Comparison of ENCODE assay signal across 8 cellular contexts in the genomic region with DNA sequence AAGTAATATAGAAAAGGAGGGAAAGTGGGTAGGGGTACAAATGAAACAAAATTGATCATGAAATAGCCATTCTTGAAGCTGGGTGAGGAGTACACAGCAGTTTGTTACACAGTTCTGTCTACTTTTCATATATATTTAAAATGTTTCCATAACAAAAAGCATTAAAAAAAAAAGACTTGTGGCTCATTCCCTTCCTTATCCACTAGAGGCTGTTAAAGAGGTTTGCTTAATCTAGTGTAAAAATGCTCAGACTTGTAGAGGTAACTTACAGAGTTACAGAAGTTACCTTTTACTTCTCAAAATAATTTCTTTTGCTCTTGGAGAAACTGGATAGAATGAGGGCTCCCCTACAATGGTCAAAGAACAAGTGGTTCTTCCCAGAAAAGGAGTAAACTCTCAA. TPM values are rescaled to one million over a fixed set of nuclear protein-coding genes. Genes with fewer than 3 reads are reported as not detected.
A peak's percentile ranks its signal among the peaks of the same experiment; 100 is the strongest.
DNase-seq lines count a peak whose midpoint lies in the region; ATAC-seq, FAIRE-seq and TF ChIP-seq lines count a peak whose summit lies in the region.

No MANE protein-coding gene starts in this region.

- CTCF ChIA-PET in HCT116 (lab: Charles Lee): no interaction called here
- CTCF ChIA-PET in activated B cell treated with CpG ODN at 0.5 μM for 24 hours (lab: Charles Lee): interaction anchor here (0.7 to 8.1 kb wide), 6 partner anchors 26 to 159 kb away, joined by 3 to 125 read pairs (median 6); no protein-coding TSS in a partner anchor

- H3K4me3 Mint-ChIP-seq in activated B cell treated with CpG ODN at 0.5 μM for 24 hours: no peak overlapping the region

- no peak for FAIRE-seq in keratinocyte (lab: Jason Lieb, UNC)

- POLR2A ChIA-PET in HCT116 (lab: Charles Lee) (no interaction called here), activated B cell treated with CpG ODN at 0.5 μM for 24 hours (lab: Charles Lee) (interaction anchor here (0.6 to 12.6 kb wide), 3 partner anchors 10 to 82 kb away, joined by 3 to 301 read pairs (median 4); a partner anchor contains a TSS)

- no TSS peak for BruUV-seq in HCT116 (replicated peaks; lab: Mats Ljungman, UMichigan)

- H2AFZ ChIP-seq in HCT116 (ENCODE audit: low read depth, low read length, poor library complexity, severe bottlenecking) (peak overlapping the region; percentile 37), keratinocyte (ENCODE audit: control insufficient read depth, low read length) (no peak overlapping the region)

- peaks cover 26% of the 10 kb centered on the region for H3K4me1 ChIP-seq in BE2C
- no peaks in the 10 kb centered on the region for H3K4me1 ChIP-seq in HCT116 (ENCODE audit: control insufficient read depth in 1 of 2, insufficient read depth in 2 of 2, low read length in 2 of 2)
- no peaks in the 10 kb centered on the region for H3K4me1 ChIP-seq in keratinocyte (ENCODE audit: control insufficient read depth, extremely low read depth, insufficient read depth, low read length)

- H3K27me3 ChIP-seq in BE2C: no peaks in the 10 kb centered on the region
- no peaks in the 10 kb centered on the region for H3K27me3 ChIP-seq in HCT116 (ENCODE audit: insufficient read depth, low read length)
- no peaks in the 10 kb centered on the region for H3K27me3 ChIP-seq in keratinocyte (ENCODE audit: control insufficient read depth, extremely low read depth, insufficient read depth, low read length)
- no peaks in the 10 kb centered on the region for H3K27me3 ChIP-seq in H7 (ENCODE audit: control insufficient read depth, insufficient read depth, low read length)

- RAD21 ChIA-PET in HCT116 (lab: Charles Lee; ENCODE audit: low non-redundant PET in 1 of 2, low total read pairs in 2 of 2, uncharacterized antibody in 2 of 2, unreplicated experiment in 2 of 2): no interaction called here

- intact Hi-C loops in HCT116 (cut with micrococcal nuclease): no loop called here
- intact Hi-C loops in activated B cell treated with CpG ODN at 0.5 μM for 24 hours (cut with micrococcal nuclease): loop anchor here (1.0 kb wide), 1 partner anchor 83 kb away; no protein-coding TSS in a partner anchor

- H4K20me1 ChIP-seq in HCT116 (ENCODE audit: insufficient read depth): no peaks in the 10 kb centered on the region
- H4K20me1 ChIP-seq in keratinocyte (ENCODE audit: control insufficient read depth, extremely low read depth, insufficient read depth, low read length): no peaks in the 10 kb centered on the region

- H3K4me3 ChIP-seq in BE2C (ENCODE audit: low read depth, low read length) (no peak overlapping the region), HCT116 (replicated peaks in 1 of 2; ENCODE audit: low read depth in 1 of 2, low read length in 2 of 2) (no peak overlapping the region), keratinocyte (ENCODE audit: control insufficient read depth in 2 of 3, extremely low read depth in 1 of 3, insufficient read depth in 2 of 3, low read depth in 1 of 3, low read length in 3 of 3) (no peak overlapping the region), H7 (ENCODE audit: insufficient read depth, low read depth, low read length) (no peak overlapping the region)

- peaks cover 82% of the 10 kb centered on the region for H3K4me1 Mint-ChIP-seq in activated B cell treated with CpG ODN at 0.5 μM for 24 hours

- H3K27ac Mint-ChIP-seq in activated B cell treated with CpG ODN at 0.5 μM for 24 hours: peak overlapping the region; percentile 95

- H3K9me2 ChIP-seq in HCT116 (ENCODE audit: insufficient read depth): no peaks in the 10 kb centered on the region

- no peaks in the 10 kb centered on the region for H3K9me1 ChIP-seq in keratinocyte (ENCODE audit: control insufficient read depth, extremely low read depth, insufficient read depth, low read length)

- no peaks in the 10 kb centered on the region for H3K27me3 Mint-ChIP-seq in activated B cell treated with CpG ODN at 0.5 μM for 24 hours

- TF ChIP-seq CTCF in BE2C (IDR thresholded peaks at IDR 0.05; ENCODE audit: low read depth, low read length) (peak; percentile 39; the same call in 1 of the 2 replicates), HCT116 (IDR thresholded peaks at IDR 0.05 in 2 of 3, conservative IDR thresholded peaks at IDR 0.05 in 1 of 3; ENCODE audit: borderline replicate concordance in 1 of 3, insufficient read depth in 1 of 3, low read depth in 2 of 3, low read length in 2 of 3) (peak; percentile 20 to 41 (median 40); a peak in 4 of 6 replicates), activated B cell treated with CpG ODN at 0.5 μM for 24 hours (IDR thresholded peaks at IDR 0.05) (no peak), keratinocyte (optimal IDR thresholded peaks at IDR 0.05 in 1 of 3, IDR thresholded peaks at IDR 0.05 in 1 of 3, conservative IDR thresholded peaks at IDR 0.05 in 1 of 3; ENCODE audit: extremely low read depth in 1 of 3, insufficient read depth in 2 of 3, low read length in 3 of 3) (peak in 2 of 3 experiments; percentile 24 to 31)

- H3K9me3 Mint-ChIP-seq in activated B cell treated with CpG ODN at 0.5 μM for 24 hours: no peaks in the 10 kb centered on the region

- H3K9me3 ChIP-seq in BE2C: no peaks in the 10 kb centered on the region
- H3K9me3 ChIP-seq in HCT116 (ENCODE audit: control insufficient read depth in 1 of 2, insufficient read depth in 1 of 2, low read depth in 1 of 2, low read length in 2 of 2): no peaks in the 10 kb centered on the region
- no peaks in the 10 kb centered on the region for H3K9me3 ChIP-seq in keratinocyte (ENCODE audit: control insufficient read depth, low read depth, low read length)

- H3K79me2 ChIP-seq in HCT116 (ENCODE audit: insufficient read depth, low read length) (no peaks in the 10 kb centered on the region), keratinocyte (ENCODE audit: control insufficient read depth, insufficient read depth, low read length) (no peaks in the 10 kb centered on the region)

- no peak for TF ChIP-seq RAD21 in HCT116 (IDR thresholded peaks at IDR 0.05; ENCODE audit: low read depth)

- H3K36me3 ChIP-seq in BE2C (no peaks in the 10 kb centered on the region), HCT116 (ENCODE audit: control insufficient read depth in 1 of 2, insufficient read depth in 2 of 2, low read length in 2 of 2) (no peaks in the 10 kb centered on the region), keratinocyte (ENCODE audit: control insufficient read depth in 2 of 2, extremely low read depth in 1 of 2, insufficient read depth in 2 of 2, low read length in 2 of 2) (no peaks in the 10 kb centered on the region), H7 (replicated peaks; ENCODE audit: control insufficient read depth, insufficient read depth, low read length) (no peaks in the 10 kb centered on the region)

- no peak for TF ChIP-seq POLR2A in HCT116 (IDR thresholded peaks at IDR 0.05; ENCODE audit: borderline replicate concordance, extremely low read depth, insufficient read depth, insufficient read length)

- DNase-seq in BE2C (no peak), HCT116 (ENCODE audit: low read depth, low spot score) (peak; percentile 6), activated B cell treated with CpG ODN at 0.5 μM for 24 hours (no peak), keratinocyte (ENCODE audit: low read depth, low spot score) (no peak), amniotic stem cell (lab: John Stamatoyannopoulos, UW) (no peak), mucosa of gallbladder (ENCODE audit: low spot score) (no peak), H7 (no peak)

- H3K9ac ChIP-seq in HCT116 (ENCODE audit: low read length) (no peak overlapping the region), keratinocyte (ENCODE audit: control insufficient read depth, extremely low read depth, insufficient read depth, low read length) (no peak overlapping the region)

- dilution Hi-C loops in keratinocyte (cut with MboI; ENCODE audit: extremely low pct_ligation_motif_present, low sequenced_read_pairs): no loop called here

- ATAC-seq in HCT116 (peak; percentile 39; the same call in 1 of the 2 replicates), activated B cell treated with CpG ODN at 0.5 μM for 24 hours (ENCODE audit: low read depth) (no peak), HG02938 (IDR thresholded peaks at IDR 0.05; ENCODE audit: unreplicated experiment) (no peak)

- H3K27ac ChIP-seq in HCT116 (ENCODE audit: low read depth, low read length): no peak overlapping the region
- no peak overlapping the region for H3K27ac ChIP-seq in keratinocyte (ENCODE audit: control insufficient read depth, insufficient read depth, low read length)

- H3K4me2 ChIP-seq in HCT116 (ENCODE audit: low read length): no peak overlapping the region
- H3K4me2 ChIP-seq in keratinocyte (ENCODE audit: control insufficient read depth, extremely low read depth, insufficient read depth, low read depth, low read length): no peak overlapping the region

- H3K36me3 Mint-ChIP-seq in activated B cell treated with CpG ODN at 0.5 μM for 24 hours (ENCODE audit: low read depth): peaks cover 26% of the 10 kb centered on the region

TF ChIP-seq in HCT116, 20 proteins besides CTCF, POLR2A, EP300 and RAD21 (continues in another document):
- TF ChIP-seq JUND (IDR thresholded peaks at IDR 0.05) (no peak), FOSL1 (IDR thresholded peaks at IDR 0.05; ENCODE audit: low read depth) (no peak), SP1 (IDR thresholded peaks at IDR 0.05; ENCODE audit: low read depth) (no peak), CBX3 (IDR thresholded peaks at IDR 0.05; ENCODE audit: low read depth) (no peak), ZFX (IDR thresholded peaks at IDR 0.05) (no peak), EGR1 (IDR thresholded peaks at IDR 0.05; ENCODE audit: low read depth) (no peak), EZH2 (IDR thresholded peaks at IDR 0.05) (no peak)
- TF ChIP-seq, protein P1, sequence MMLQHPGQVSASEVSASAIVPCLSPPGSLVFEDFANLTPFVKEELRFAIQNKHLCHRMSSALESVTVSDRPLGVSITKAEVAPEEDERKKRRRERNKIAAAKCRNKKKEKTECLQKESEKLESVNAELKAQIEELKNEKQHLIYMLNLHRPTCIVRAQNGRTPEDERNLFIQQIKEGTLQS (IDR thresholded peaks at IDR 0.05): no peak

RNA-seq across cellular contexts. Expression of a gene that starts 8.1 kb away (rescaled TPM):
- polyA plus RNA-seq in BE2C (2012; ENCODE audit: insufficient read depth, insufficient read length, low read depth): 7.4 TPM
- total RNA-seq in HCT116 (2021; ENCODE audit: unreplicated experiment): 0.59 TPM
- not detected in 2 replicates for polyA plus RNA-seq in HCT116 (2012)
- 293 TPM in 2 replicates for total RNA-seq in activated B cell treated with CpG ODN at 0.5 μM for 24 hours
- polyA plus RNA-seq in keratinocyte: 0.09 to 0.32 TPM (median 0.16 TPM) in 3 replicates
- not detected for polyA plus RNA-seq in keratinocyte (2011; ENCODE audit: low read depth)
- 0.10 and 0.21 TPM in 2 replicates for polyA plus RNA-seq in keratinocyte (2011; cell fraction: cytosol; rRNA removed)
- 0.13 and 0.63 TPM in 2 replicates for polyA plus RNA-seq in keratinocyte (2011; cell fraction: nucleus; rRNA removed)
- polyA plus RNA-seq in keratinocyte (2012; ENCODE audit: low replicate concordance): 0.16 and 0.72 TPM in 2 replicates
- 0.07 to 0.46 TPM in 2 of 3 replicates, not detected in the other for polyA minus RNA-seq in keratinocyte
- not detected for polyA minus RNA-seq in keratinocyte (2011; cell fraction: cytosol; rRNA and poly(A)+ RNA removed)
- 0.32 and 1.2 TPM in 2 replicates for polyA minus RNA-seq in keratinocyte (2011; cell fraction: nucleus; rRNA and poly(A)+ RNA removed)
- total RNA-seq in mucosa of gallbladder: 64.9 TPM
- total RNA-seq in H7 (2014; rRNA removed; shearing (Covaris generic)): 6.9 and 8.2 TPM in 2 replicates
